Comparison of ENCODE assay signal across 16 cellular contexts in genomic region chr3:188288153-188288552, GRCh38.
DNase-seq lines count a peak whose midpoint lies in the region; ATAC-seq and TF ChIP-seq lines count a peak whose summit lies in the region.
"Had no signal": no experiment of that assay in that cellular context is flagged by ENCODE, and none has a peak within 500 bp of the region (broad histone marks: within the 10 kb centered on the region; RNA-seq: fewer than 3 reads in every experiment).

No MANE protein-coding gene starts in this region.

- no peak for ATAC-seq in thoracic aorta (ENCODE audit: insufficient number of reproducible peaks, low FRiP score, low read depth)
- no peak for ATAC-seq in GM19397 (IDR thresholded peaks at IDR 0.05; ENCODE audit: unreplicated experiment)
- ATAC-seq: activated naive CD8-positive, alpha-beta T cell treated with anti-CD3 and anti-CD28 coated beads, Interleukin-2, amount 50 U/mL, for 24 hours had no signal

- intact Hi-C loops in esophagus squamous epithelium (cut with DNase I) = no loop called here

- TF ChIP-seq POLR2A in esophagus squamous epithelium (IDR thresholded peaks at IDR 0.05) = no peak

- peaks cover 0 to 15% (median 0%) of the 10 kb centered on the region in 3 donors for H3K36me3 ChIP-seq in esophagus squamous epithelium
- H3K36me3 ChIP-seq in muscle layer of colon (ENCODE audit: insufficient read depth, low read length) = peaks cover 17% of the 10 kb centered on the region
- peaks cover 10% of the 10 kb centered on the region for H3K36me3 ChIP-seq in thoracic aorta

- DNase-seq in NCI-H524 (lab: John Stamatoyannopoulos, UW) (peak; percentile 14 to 63), NCI-H524 treated with DMSO at 0.1 percent for 48 hours (lab: John Stamatoyannopoulos, UW) (no peak), esophagus squamous epithelium (lab: John Stamatoyannopoulos, UW) (no peak), thoracic aorta (ENCODE audit: low spot score) (no peak), OCI-M2 (lab: John Stamatoyannopoulos, UW; ENCODE audit: unreplicated experiment) (no peak), NCI-H1436 (lab: John Stamatoyannopoulos, UW) (no peak)
- DNase-seq: activated CD4-positive, CD25-positive, alpha-beta regulatory T cell treated with anti-CD3 and anti-CD28 coated beads, Interleukin-2, amount 50 U/mL, for 72 hours; activated naive CD8-positive, alpha-beta T cell treated with anti-CD3 and anti-CD28 coated beads, Interleukin-2, amount 50 U/mL, for 24 hours; caudate nucleus; effector memory CD4-positive, alpha-beta T cell; KG1; NCI-H2081; NCI-H526; SK-N-SH had no signal

- H3K27ac ChIP-seq in esophagus squamous epithelium = peak overlapping the region in 3 of 4 donors; percentile 30 to 76 (median 52)
- H3K27ac ChIP-seq in muscle layer of colon (ENCODE audit: low read depth, low read length) = peak overlapping the region; percentile 8
- H3K27ac ChIP-seq in thoracic aorta = peak overlapping the region; percentile 14 to 88

- 64 to 67% methylated on average over 8 of the region's 8 CpGs for WGBS in esophagus squamous epithelium, 2 donors

- no peak overlapping the region for H3K9ac ChIP-seq in muscle layer of colon (ENCODE audit: low read length)
- H3K9ac ChIP-seq: SK-N-SH had no signal

- H3K4me3 ChIP-seq in esophagus squamous epithelium (no peak overlapping the region), muscle layer of colon (ENCODE audit: low read depth in 1 of 2, low read length in 2 of 2) (peak overlapping the region in 1 of 2 donors; percentile 5), thoracic aorta (no peak overlapping the region)

- TF ChIP-seq CTCF in esophagus squamous epithelium (IDR thresholded peaks at IDR 0.05) (no peak), thoracic aorta (IDR thresholded peaks at IDR 0.05) (no peak)

- H3K27me3 ChIP-seq in esophagus squamous epithelium (no peaks in the 10 kb centered on the region), muscle layer of colon (ENCODE audit: control insufficient read depth in 1 of 2, insufficient read depth in 2 of 2, low read length in 2 of 2) (no peaks in the 10 kb centered on the region), thoracic aorta (replicated peaks; ENCODE audit: insufficient read depth) (no peaks in the 10 kb centered on the region)

- H3K9me3 ChIP-seq in esophagus squamous epithelium = no peaks in the 10 kb centered on the region
- H3K9me3 ChIP-seq in muscle layer of colon (ENCODE audit: low read length) = no peaks in the 10 kb centered on the region
- no peaks in the 10 kb centered on the region for H3K9me3 ChIP-seq in thoracic aorta
- H3K9me3 ChIP-seq: SK-N-SH had no signal

- H3K4me1 ChIP-seq in esophagus squamous epithelium = peaks cover 0 to 71% (median 18%) of the 10 kb centered on the region in 3 donors
- H3K4me1 ChIP-seq in muscle layer of colon (ENCODE audit: insufficient read depth, low read length) = peaks cover 56% of the 10 kb centered on the region
- peaks cover 40 to 94% of the 10 kb centered on the region in 2 donors for H3K4me1 ChIP-seq in thoracic aorta (ENCODE audit: control insufficient read depth in 1 of 2, low read depth in 2 of 2)

Comparison
In these comparisons a context has a peak if more than half of its experiments do, and no peak if none do; other contexts are left out.
1. DNase-seq: peak in NCI-H524 (2 of 2); none in NCI-H524 treated with DMSO at 0.1 percent for 48 hours (single experiment), esophagus squamous epithelium (single experiment), thoracic aorta (single experiment), OCI-M2 (single experiment) and NCI-H1436 (single experiment).
2. Peak in every context shown above with its lines, with median percentiles within 50 percentile points of each other: H3K27ac ChIP-seq.